ENCODE assay signal across 18 cellular contexts in genomic region chr21:45091540-45092322, GRCh38. TPM values are rescaled to one million over a fixed set of nuclear protein-coding genes. Genes with fewer than 3 reads are reported as not detected.
DNase-seq lines count a peak whose midpoint lies in the region; ATAC-seq and TF ChIP-seq lines count a peak whose summit lies in the region.
"Had no signal": no experiment of that assay in that cellular context is flagged by ENCODE, and none has a peak within 500 bp of the region (broad histone marks: within the 10 kb centered on the region; RNA-seq: fewer than 3 reads in every experiment).

No MANE protein-coding gene starts in this region.

- 43 to 57% (median 51%) methylated on average over 7 of the region's 7 CpGs for WGBS in spleen, 5 donors
- WGBS in lower leg skin, 2 donors, result 61 to 62% methylated on average over 7 of the region's 7 CpGs

- H3K36me3 ChIP-seq in KMS-11 (ENCODE audit: insufficient read depth), result no peaks in the 10 kb centered on the region
- H3K36me3 ChIP-seq in spleen, result no peaks in the 10 kb centered on the region
- H3K36me3 ChIP-seq: cardiac muscle cell had no signal

- H3K9me3 Mint-ChIP-seq in brain, result no peaks in the 10 kb centered on the region
- H3K9me3 Mint-ChIP-seq: activated CD4-positive, alpha-beta T cell treated with anti-CD3 and anti-CD28 coated beads, Interleukin-2, amount 10 ng/mL, durations not matched to agents 24 days and 14 days; activated naive CD4-positive, alpha-beta T cell treated with anti-CD3 and anti-CD28 coated beads, Interleukin-2, amount 50 U/mL, for 24 hours; CD8-positive, alpha-beta T cell; natural killer cell had no signal

- intact Hi-C loops in spleen (cut with DNase I; ENCODE audit: low total_unique reads) (no loop called here), lower leg skin (cut with DNase I; ENCODE audit: low total_unique reads) (no loop called here)

- H4K20me1 ChIP-seq in KMS-11 (ENCODE audit: insufficient read depth), result no peaks in the 10 kb centered on the region

- H3K27ac ChIP-seq in KMS-11 (0 out of 2 replicates have a peak overlapping the region, but pooled peaks have one; percentile 65), spleen (peak overlapping the region in 6 of 8 donors; percentile 6 to 81 (median 72))
- H3K27ac ChIP-seq: cardiac muscle cell had no signal

- no peak overlapping the region for H3K9ac ChIP-seq in KMS-11

- peaks cover 22% of the 10 kb centered on the region for H3K4me1 Mint-ChIP-seq in brain

- H3K4me3 ChIP-seq in KMS-11 (IDR thresholded peaks at IDR 0.05; ENCODE audit: insufficient read depth, low read depth, low read length), result no peak overlapping the region
- H3K4me3 ChIP-seq in spleen, result no peak overlapping the region
- H3K4me3 ChIP-seq in lower leg skin (ENCODE audit: low read depth, poor library complexity, severe bottlenecking), result no peak overlapping the region
- H3K4me3 ChIP-seq: cardiac muscle cell had no signal

- peaks cover 18% of the 10 kb centered on the region; the same call in 1 of the 2 replicates for H3K79me2 ChIP-seq in KMS-11 (ENCODE audit: insufficient read depth, low read depth)

- H3K9me3 ChIP-seq in spleen, result no peaks in the 10 kb centered on the region

- ATAC-seq in omental fat pad (ENCODE audit: low FRiP score), result no peak
- ATAC-seq in GM19324 (IDR thresholded peaks at IDR 0.05; ENCODE audit: low FRiP score, unreplicated experiment), result no peak
- ATAC-seq: CD8-positive, alpha-beta T cell; natural killer cell had no signal

- DNase-seq in NCI-H82 (lab: John Stamatoyannopoulos, UW) (peak; percentile 54), NCI-H82 treated with DMSO at 0.1 percent for 48 hours (lab: John Stamatoyannopoulos, UW; ENCODE audit: unreplicated experiment) (no peak), spleen (no peak), omental fat pad (ENCODE audit: low spot score) (no peak), lower leg skin (ENCODE audit: low spot score in 2 of 2) (no peak)
- DNase-seq: 8988T; activated CD4-positive, alpha-beta T cell treated with anti-CD3 and anti-CD28 coated beads, Interleukin-2, amount 10 ng/mL, durations not matched to agents 24 days and 14 days; CD8-positive, alpha-beta T cell; natural killer cell; SHP77 treated with DMSO at 0.1 percent for 48 hours; stimulated activated CD4-positive, alpha-beta T cell treated with anti-CD3 and anti-CD28 coated beads, Interleukin-2, amount 100 ng/mL, for 48 hours; T1000; trophoblast cell had no signal

- no peak for TF ChIP-seq CTCF in KMS-11 (conservative IDR thresholded peaks at IDR 0.05; ENCODE audit: low read depth, low read length)
- TF ChIP-seq CTCF in brain (conservative IDR thresholded peaks at IDR 0.05), result no peak
- no peak for TF ChIP-seq CTCF in spleen (IDR thresholded peaks at IDR 0.05 in 8 of 11, conservative IDR thresholded peaks at IDR 0.05 in 3 of 11)
- no peak for TF ChIP-seq CTCF in omental fat pad (IDR thresholded peaks at IDR 0.05)
- no peak for TF ChIP-seq CTCF in lower leg skin (IDR thresholded peaks at IDR 0.05)

- peak overlapping the region in 4 of 5 experiments; percentile 38 to 93 (median 64) for H3K27ac Mint-ChIP-seq in brain
- H3K27ac Mint-ChIP-seq: activated CD4-positive, alpha-beta T cell treated with anti-CD3 and anti-CD28 coated beads, Interleukin-2, amount 10 ng/mL, durations not matched to agents 24 days and 14 days; activated naive CD4-positive, alpha-beta T cell treated with anti-CD3 and anti-CD28 coated beads, Interleukin-2, amount 50 U/mL, for 24 hours; CD8-positive, alpha-beta T cell; natural killer cell had no signal

- H3K4me2 ChIP-seq in KMS-11, result no peak overlapping the region

- H3K27me3 ChIP-seq in KMS-11 (ENCODE audit: insufficient read depth, low read depth) (no peaks in the 10 kb centered on the region), spleen (replicated peaks in 1 of 7) (no peaks in the 10 kb centered on the region)
- H3K27me3 ChIP-seq: cardiac muscle cell had no signal

- H2AFZ ChIP-seq in KMS-11 (ENCODE audit: low read depth), result no peak overlapping the region

- TF ChIP-seq POLR2A in spleen (IDR thresholded peaks at IDR 0.05), result no peak
- no peak for TF ChIP-seq POLR2A in lower leg skin (IDR thresholded peaks at IDR 0.05)

- no peaks in the 10 kb centered on the region for H3K36me3 Mint-ChIP-seq in brain
- H3K36me3 Mint-ChIP-seq: activated naive CD4-positive, alpha-beta T cell treated with anti-CD3 and anti-CD28 coated beads, Interleukin-2, amount 50 U/mL, for 24 hours; CD8-positive, alpha-beta T cell; natural killer cell had no signal

- H3K4me1 ChIP-seq in KMS-11 (ENCODE audit: low read depth, poor library complexity, severe bottlenecking) (peaks cover 34% of the 10 kb centered on the region), spleen (peaks cover 40 to 99% (median 74%) of the 10 kb centered on the region in 6 donors)

- peaks cover 4% of the 10 kb centered on the region for H3K27me3 Mint-ChIP-seq in brain
- H3K27me3 Mint-ChIP-seq: activated CD4-positive, alpha-beta T cell treated with anti-CD3 and anti-CD28 coated beads, Interleukin-2, amount 10 ng/mL, durations not matched to agents 24 days and 14 days; activated naive CD4-positive, alpha-beta T cell treated with anti-CD3 and anti-CD28 coated beads, Interleukin-2, amount 50 U/mL, for 24 hours had no signal

- H3K4me3 Mint-ChIP-seq in brain, result peak overlapping the region in 2 of 5 experiments; percentile 33 to 58
- H3K4me3 Mint-ChIP-seq: activated CD4-positive, alpha-beta T cell treated with anti-CD3 and anti-CD28 coated beads, Interleukin-2, amount 10 ng/mL, durations not matched to agents 24 days and 14 days; activated naive CD4-positive, alpha-beta T cell treated with anti-CD3 and anti-CD28 coated beads, Interleukin-2, amount 50 U/mL, for 24 hours; CD8-positive, alpha-beta T cell; natural killer cell had no signal

RNA-seq across cellular contexts. Expression of gene ADARB1, which starts 17.4 kb away (rescaled TPM):
- polyA plus RNA-seq in brain (ENCODE audit: insufficient read depth, low read depth, low replicate concordance) (10.9 TPM), spleen (10 to 100 TPM in 2 of 3 donors, 1 to 10 TPM in 1; 9.1 to 16.9 (median 13.9) TPM)
- total RNA-seq in spleen (10 to 100 TPM; 26.0 to 50.8 (median 34.7) TPM), omental fat pad (10 to 100 TPM; 17.3 to 38.3 (median 23.3) TPM), lower leg skin (10 to 100 TPM; 14.6 to 21.9 (median 16.6) TPM)
